Comparison of ENCODE assay signal across 1 cellular context in the genomic region with DNA sequence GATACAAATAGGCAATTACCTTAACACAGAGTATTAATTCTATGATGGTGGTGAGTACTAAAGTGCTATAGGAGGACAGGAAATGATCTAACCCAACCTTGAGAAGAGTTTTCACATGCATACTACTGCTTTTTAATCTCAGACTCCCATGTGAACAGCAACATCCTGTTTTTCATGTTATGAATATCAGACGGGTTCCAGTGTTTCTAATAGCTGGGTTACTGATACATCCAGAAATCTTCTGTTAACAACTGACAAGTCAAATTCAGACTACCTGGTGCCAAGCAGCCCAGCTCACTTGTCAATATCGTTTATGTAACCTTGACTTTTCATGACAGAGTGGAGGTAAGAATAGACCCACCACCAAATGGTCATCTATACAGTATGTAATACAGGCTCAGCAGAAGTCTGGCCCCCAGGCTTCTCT.
TF ChIP-seq lines count a peak whose summit lies in the region.

No MANE protein-coding gene starts in this region.

TF ChIP-seq in GM12878, 131 proteins besides CTCF, POLR2A, EP300 and RAD21 (continued from another document and continues in another):
- TF ChIP-seq ZBTB40 (IDR thresholded peaks at IDR 0.05; ENCODE audit: borderline replicate concordance) (no peak; the same call in 1 of the 2 replicates), TCF12 (IDR thresholded peaks at IDR 0.05; ENCODE audit: low read depth, low read length) (peak; percentile 57; the same call in 1 of the 2 replicates), ATF7 (IDR thresholded peaks at IDR 0.05; ENCODE audit: low read depth) (peak; percentile 59), BHLHE40 (IDR thresholded peaks at IDR 0.05; ENCODE audit: borderline replicate concordance in 1 of 2, low read depth in 2 of 2, low read length in 1 of 2) (no peak; a peak in 1 of 4 replicates), REST (IDR thresholded peaks at IDR 0.05; ENCODE audit: low read depth, low read length) (no peak), CREM (IDR thresholded peaks at IDR 0.05; ENCODE audit: low read depth) (peak; percentile 33; the same call in 1 of the 2 replicates), DPF2 (IDR thresholded peaks at IDR 0.05) (peak; percentile 46; the same call in 1 of the 2 replicates), ZBED1 (IDR thresholded peaks at IDR 0.05; ENCODE audit: borderline replicate concordance) (peak; percentile 32; the same call in 1 of the 2 replicates), FOXM1 (IDR thresholded peaks at IDR 0.05; ENCODE audit: low read depth, low read length) (peak; percentile 63; the same call in 1 of the 2 replicates), CBFB (IDR thresholded peaks at IDR 0.05; ENCODE audit: low read depth) (no peak), POLR2AphosphoS2 (IDR thresholded peaks at IDR 0.05; ENCODE audit: low read depth, low read length) (no peak), RCOR1 (conservative IDR thresholded peaks at IDR 0.05; ENCODE audit: low read depth, low read length) (no peak), ASH2L (IDR thresholded peaks at IDR 0.05; ENCODE audit: borderline replicate concordance, low read depth) (no peak), MEF2A (IDR thresholded peaks at IDR 0.05; ENCODE audit: insufficient read depth, low read depth, low read length) (0 out of 2 replicates have a peak, but pooled peaks have one; percentile 30), IKZF1 (conservative IDR thresholded peaks at IDR 0.05) (no peak), RUNX3 (IDR thresholded peaks at IDR 0.05; ENCODE audit: low read length) (peak; percentile 72), HDAC6 (IDR thresholded peaks at IDR 0.05; ENCODE audit: unreplicated experiment) (no peak), NFIC (IDR thresholded peaks at IDR 0.05; ENCODE audit: low read depth, low read length) (peak; percentile 76; the same call in 1 of the 2 replicates), JUNB (IDR thresholded peaks at IDR 0.05) (peak; percentile 77), RAD51 (IDR thresholded peaks at IDR 0.05) (no peak), KAT2A (conservative IDR thresholded peaks at IDR 0.05; ENCODE audit: control insufficient read depth, low read depth, low read length) (no peak), ZSCAN29 (IDR thresholded peaks at IDR 0.05) (0 out of 2 replicates have a peak, but pooled peaks have one; percentile 36), MTA2 (IDR thresholded peaks at IDR 0.05; ENCODE audit: low read depth) (0 out of 2 replicates have a peak, but pooled peaks have one; percentile 13), SPI1 (IDR thresholded peaks at IDR 0.05; ENCODE audit: borderline replicate concordance, insufficient read depth, low read depth, low read length) (no peak), EGR1 (IDR thresholded peaks at IDR 0.05; ENCODE audit: borderline replicate concordance in 1 of 2, low read depth in 2 of 2, low read length in 2 of 2) (no peak), TARDBP (IDR thresholded peaks at IDR 0.05; ENCODE audit: borderline replicate concordance) (no peak), ZBTB33 (IDR thresholded peaks at IDR 0.05) (no peak), PAX5 (IDR thresholded peaks at IDR 0.05; ENCODE audit: borderline replicate concordance, low read depth, low read length) (no peak), IKZF2 (IDR thresholded peaks at IDR 0.05) (0 out of 4 replicates have a peak, but pooled peaks of 1 of the 2 experiments have one; percentile 6), ZNF207 (IDR thresholded peaks at IDR 0.05; ENCODE audit: borderline replicate concordance) (no peak), STAT1 (conservative IDR thresholded peaks at IDR 0.05) (no peak), EED (IDR thresholded peaks at IDR 0.05; ENCODE audit: low read depth) (peak; percentile 40; the same call in 1 of the 2 replicates), NR2C1 (IDR thresholded peaks at IDR 0.05) (no peak), SRF (IDR thresholded peaks at IDR 0.05; ENCODE audit: low read depth in 2 of 2, low read length in 2 of 2) (no peak), MYC (IDR thresholded peaks at IDR 0.05; ENCODE audit: insufficient read depth, insufficient read length, insufficient replicate concordance, low read length, severe bottlenecking) (no peak)
- TF ChIP-seq, protein P1, sequence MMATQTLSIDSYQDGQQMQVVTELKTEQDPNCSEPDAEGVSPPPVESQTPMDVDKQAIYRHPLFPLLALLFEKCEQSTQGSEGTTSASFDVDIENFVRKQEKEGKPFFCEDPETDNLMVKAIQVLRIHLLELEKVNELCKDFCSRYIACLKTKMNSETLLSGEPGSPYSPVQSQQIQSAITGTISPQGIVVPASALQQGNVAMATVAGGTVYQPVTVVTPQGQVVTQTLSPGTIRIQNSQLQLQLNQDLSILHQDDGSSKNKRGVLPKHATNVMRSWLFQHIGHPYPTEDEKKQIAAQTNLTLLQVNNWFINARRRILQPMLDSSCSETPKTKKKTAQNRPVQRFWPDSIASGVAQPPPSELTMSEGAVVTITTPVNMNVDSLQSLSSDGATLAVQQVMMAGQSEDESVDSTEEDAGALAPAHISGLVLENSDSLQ (IDR thresholded peaks at IDR 0.05): no peak
- TF ChIP-seq, protein P2, sequence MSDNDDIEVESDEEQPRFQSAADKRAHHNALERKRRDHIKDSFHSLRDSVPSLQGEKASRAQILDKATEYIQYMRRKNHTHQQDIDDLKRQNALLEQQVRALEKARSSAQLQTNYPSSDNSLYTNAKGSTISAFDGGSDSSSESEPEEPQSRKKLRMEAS (IDR thresholded peaks at IDR 0.05; ENCODE audit: low read depth, low read length): no peak
- TF ChIP-seq, protein P3, sequence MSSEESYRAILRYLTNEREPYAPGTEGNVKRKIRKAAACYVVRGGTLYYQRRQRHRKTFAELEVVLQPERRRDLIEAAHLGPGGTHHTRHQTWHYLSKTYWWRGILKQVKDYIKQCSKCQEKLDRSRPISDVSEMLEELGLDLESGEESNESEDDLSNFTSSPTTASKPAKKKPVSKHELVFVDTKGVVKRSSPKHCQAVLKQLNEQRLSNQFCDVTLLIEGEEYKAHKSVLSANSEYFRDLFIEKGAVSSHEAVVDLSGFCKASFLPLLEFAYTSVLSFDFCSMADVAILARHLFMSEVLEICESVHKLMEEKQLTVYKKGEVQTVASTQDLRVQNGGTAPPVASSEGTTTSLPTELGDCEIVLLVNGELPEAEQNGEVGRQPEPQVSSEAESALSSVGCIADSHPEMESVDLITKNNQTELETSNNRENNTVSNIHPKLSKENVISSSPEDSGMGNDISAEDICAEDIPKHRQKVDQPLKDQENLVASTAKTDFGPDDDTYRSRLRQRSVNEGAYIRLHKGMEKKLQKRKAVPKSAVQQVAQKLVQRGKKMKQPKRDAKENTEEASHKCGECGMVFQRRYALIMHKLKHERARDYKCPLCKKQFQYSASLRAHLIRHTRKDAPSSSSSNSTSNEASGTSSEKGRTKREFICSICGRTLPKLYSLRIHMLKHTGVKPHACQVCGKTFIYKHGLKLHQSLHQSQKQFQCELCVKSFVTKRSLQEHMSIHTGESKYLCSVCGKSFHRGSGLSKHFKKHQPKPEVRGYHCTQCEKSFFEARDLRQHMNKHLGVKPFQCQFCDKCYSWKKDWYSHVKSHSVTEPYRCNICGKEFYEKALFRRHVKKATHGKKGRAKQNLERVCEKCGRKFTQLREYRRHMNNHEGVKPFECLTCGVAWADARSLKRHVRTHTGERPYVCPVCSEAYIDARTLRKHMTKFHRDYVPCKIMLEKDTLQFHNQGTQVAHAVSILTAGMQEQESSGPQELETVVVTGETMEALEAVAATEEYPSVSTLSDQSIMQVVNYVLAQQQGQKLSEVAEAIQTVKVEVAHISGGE (CRISPR knock-in tag; IDR thresholded peaks at IDR 0.05): no peak
- TF ChIP-seq, protein P4, sequence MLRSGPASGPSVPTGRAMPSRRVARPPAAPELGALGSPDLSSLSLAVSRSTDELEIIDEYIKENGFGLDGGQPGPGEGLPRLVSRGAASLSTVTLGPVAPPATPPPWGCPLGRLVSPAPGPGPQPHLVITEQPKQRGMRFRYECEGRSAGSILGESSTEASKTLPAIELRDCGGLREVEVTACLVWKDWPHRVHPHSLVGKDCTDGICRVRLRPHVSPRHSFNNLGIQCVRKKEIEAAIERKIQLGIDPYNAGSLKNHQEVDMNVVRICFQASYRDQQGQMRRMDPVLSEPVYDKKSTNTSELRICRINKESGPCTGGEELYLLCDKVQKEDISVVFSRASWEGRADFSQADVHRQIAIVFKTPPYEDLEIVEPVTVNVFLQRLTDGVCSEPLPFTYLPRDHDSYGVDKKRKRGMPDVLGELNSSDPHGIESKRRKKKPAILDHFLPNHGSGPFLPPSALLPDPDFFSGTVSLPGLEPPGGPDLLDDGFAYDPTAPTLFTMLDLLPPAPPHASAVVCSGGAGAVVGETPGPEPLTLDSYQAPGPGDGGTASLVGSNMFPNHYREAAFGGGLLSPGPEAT (IDR thresholded peaks at IDR 0.05; ENCODE audit: low read depth): no peak
- TF ChIP-seq, protein P5, sequence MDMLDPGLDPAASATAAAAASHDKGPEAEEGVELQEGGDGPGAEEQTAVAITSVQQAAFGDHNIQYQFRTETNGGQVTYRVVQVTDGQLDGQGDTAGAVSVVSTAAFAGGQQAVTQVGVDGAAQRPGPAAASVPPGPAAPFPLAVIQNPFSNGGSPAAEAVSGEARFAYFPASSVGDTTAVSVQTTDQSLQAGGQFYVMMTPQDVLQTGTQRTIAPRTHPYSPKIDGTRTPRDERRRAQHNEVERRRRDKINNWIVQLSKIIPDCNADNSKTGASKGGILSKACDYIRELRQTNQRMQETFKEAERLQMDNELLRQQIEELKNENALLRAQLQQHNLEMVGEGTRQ (IDR thresholded peaks at IDR 0.05; ENCODE audit: borderline replicate concordance, low read depth, low read length): no peak
